1 cellular context compared by ENCODE assay signal in genomic region chr20:59075934-59076508, GRCh38.
TF ChIP-seq lines count a peak whose summit lies in the region.

No MANE protein-coding gene starts in this region.

TF ChIP-seq in WTC11, 78 proteins besides CTCF, POLR2A, EP300 and RAD21:
- no peak for TF ChIP-seq NFYB (CRISPR knock-in tag; conservative IDR thresholded peaks at IDR 0.05; ENCODE audit: low read depth)
- no peak for TF ChIP-seq FOXP4 (CRISPR knock-in tag; IDR thresholded peaks at IDR 0.05)
- TF ChIP-seq ZNF416 (CRISPR knock-in tag; IDR thresholded peaks at IDR 0.05): no peak
- TF ChIP-seq MLX (CRISPR knock-in tag; IDR thresholded peaks at IDR 0.05): no peak
- no peak for TF ChIP-seq ZNF425 (CRISPR knock-in tag; conservative IDR thresholded peaks at IDR 0.05)
- TF ChIP-seq GTF2I (CRISPR knock-in tag; conservative IDR thresholded peaks at IDR 0.05): no peak
- no peak for TF ChIP-seq OVOL2 (CRISPR knock-in tag; IDR thresholded peaks at IDR 0.05; ENCODE audit: borderline replicate concordance)
- TF ChIP-seq NR2C2 (CRISPR knock-in tag; IDR thresholded peaks at IDR 0.05): no peak
- TF ChIP-seq TEAD1 (CRISPR knock-in tag; IDR thresholded peaks at IDR 0.05): no peak
